35 cellular contexts compared by ENCODE assay signal in genomic region chr1:201228011-201228983, GRCh38. TPM values are rescaled to one million over a fixed set of nuclear protein-coding genes. Genes with fewer than 3 reads are reported as not detected.
DNase-seq lines count a peak whose midpoint lies in the region; ATAC-seq and TF ChIP-seq lines count a peak whose summit lies in the region.
"Had no signal": no experiment of that assay in that cellular context is flagged by ENCODE, and none has a peak within 500 bp of the region (broad histone marks: within the 10 kb centered on the region; RNA-seq: fewer than 3 reads in every experiment).

No MANE protein-coding gene starts in this region.

- H3K4me1 Mint-ChIP-seq in activated CD8-positive, alpha-beta memory T cell treated with anti-CD3 and anti-CD28 coated beads, Interleukin-2, amount 10 ng/mL, durations not matched to agents 7 days and 5 days: no peaks in the 10 kb centered on the region
- H3K4me1 Mint-ChIP-seq in endodermal cell: peaks cover 6% of the 10 kb centered on the region
- H3K4me1 Mint-ChIP-seq: activated naive CD8-positive, alpha-beta T cell treated with anti-CD3 and anti-CD28 coated beads, Interleukin-2, amount 50 U/mL, for 24 hours; CD8-positive, alpha-beta memory T cell; natural killer cell had no signal

- H2BK5ac ChIP-seq in mesenchymal stem cell (ENCODE audit: low read depth, low read length, poor library complexity, severe bottlenecking): no peak overlapping the region

- WGBS in endodermal cell (ENCODE audit: insufficient coverage in 1 of 2, insufficient read length in 1 of 2), 2 experiments: 83 to 85% methylated on average over 7 to 16 of the region's 16 CpGs
- WGBS in mesenchymal stem cell: 80% methylated on average over 16 of the region's 16 CpGs

- H3K14ac ChIP-seq in mesenchymal stem cell (ENCODE audit: low read length in 2 of 2): no peak overlapping the region

- no peak for ATAC-seq in activated CD8-positive, alpha-beta memory T cell treated with anti-CD3 and anti-CD28 coated beads, Interleukin-2, amount 10 ng/mL, durations not matched to agents 7 days and 5 days
- ATAC-seq: foreskin keratinocyte, HCT116, natural killer cell, SK-N-SH treated with all-trans-retinoic acid at 6 μM for 48 hours had no signal

- H3K4me3 Mint-ChIP-seq in activated CD8-positive, alpha-beta memory T cell treated with anti-CD3 and anti-CD28 coated beads, Interleukin-2, amount 10 ng/mL, durations not matched to agents 7 days and 5 days: no peak overlapping the region
- H3K4me3 Mint-ChIP-seq in endodermal cell: no peak overlapping the region
- H3K4me3 Mint-ChIP-seq: activated naive CD8-positive, alpha-beta T cell treated with anti-CD3 and anti-CD28 coated beads, Interleukin-2, amount 50 U/mL, for 24 hours; CD8-positive, alpha-beta memory T cell; dendritic cell treated with granulocyte-macrophage colony-stimulating factor and Interleukin-4, amounts not matched to agents 40 ng/mL and 50 ng/mL, for 4 days; natural killer cell; stimulated activated naive CD8-positive, alpha-beta T cell treated with anti-CD3 and anti-CD28 coated beads, Interleukin-15, Interleukin-2, amounts not matched to agents 100 ng/mL and 50 ng/mL, for 24 hours; T-helper 1 cell treated with Interleukin-12 subunit alpha and Interleukin-12 subunit beta and Interleukin-4 antibody, amounts not matched to agents 30 μg/mL and 1 μg/mL, for 36 hours had no signal

- no peak overlapping the region for H3K9ac ChIP-seq in endodermal cell (ENCODE audit: extremely low read depth, low read length, poor library complexity, severe bottlenecking)
- H3K9ac ChIP-seq in mesenchymal stem cell (ENCODE audit: low read length): no peak overlapping the region

- TF ChIP-seq CTCF in endodermal cell (conservative IDR thresholded peaks at IDR 0.05): no peak

- H3K4me3 ChIP-seq in endodermal cell (ENCODE audit: low read length) (no peak overlapping the region), mesenchymal stem cell (ENCODE audit: insufficient read depth in 1 of 2, low read depth in 1 of 2, low read length in 2 of 2) (no peak overlapping the region)
- H3K4me3 ChIP-seq: esophagus squamous epithelium, PC-9, skin epidermis, testis, uterus had no signal

- peaks cover 2% of the 10 kb centered on the region for H3K9me3 Mint-ChIP-seq in activated CD8-positive, alpha-beta memory T cell treated with anti-CD3 and anti-CD28 coated beads, Interleukin-2, amount 10 ng/mL, durations not matched to agents 7 days and 5 days (ENCODE audit: low read depth)
- H3K9me3 Mint-ChIP-seq in endodermal cell: peaks cover 8% of the 10 kb centered on the region
- H3K9me3 Mint-ChIP-seq: dendritic cell treated with granulocyte-macrophage colony-stimulating factor and Interleukin-4, amounts not matched to agents 40 ng/mL and 50 ng/mL, for 4 days; stimulated activated naive CD8-positive, alpha-beta T cell treated with anti-CD3 and anti-CD28 coated beads, Interleukin-15, Interleukin-2, amounts not matched to agents 100 ng/mL and 50 ng/mL, for 24 hours had no signal

- no peaks in the 10 kb centered on the region for H3K27me3 ChIP-seq in endodermal cell (ENCODE audit: control insufficient read depth, insufficient read depth, low read length, poor library complexity, severe bottlenecking)
- H3K27me3 ChIP-seq in mesenchymal stem cell (ENCODE audit: control insufficient read depth in 1 of 2, insufficient read depth in 1 of 2, low read length in 2 of 2): no peaks in the 10 kb centered on the region
- H3K27me3 ChIP-seq: testis, uterus had no signal

- H4K8ac ChIP-seq in mesenchymal stem cell (ENCODE audit: low read length): no peak overlapping the region

- no peaks in the 10 kb centered on the region for H3K79me1 ChIP-seq in mesenchymal stem cell (replicated peaks; ENCODE audit: low read length, poor library complexity, severe bottlenecking)

- no peak overlapping the region for H3K27ac Mint-ChIP-seq in activated CD8-positive, alpha-beta memory T cell treated with anti-CD3 and anti-CD28 coated beads, Interleukin-2, amount 10 ng/mL, durations not matched to agents 7 days and 5 days
- H3K27ac Mint-ChIP-seq in endodermal cell: no peak overlapping the region
- H3K27ac Mint-ChIP-seq: activated naive CD8-positive, alpha-beta T cell treated with anti-CD3 and anti-CD28 coated beads, Interleukin-2, amount 50 U/mL, for 24 hours; dendritic cell treated with granulocyte-macrophage colony-stimulating factor and Interleukin-4, amounts not matched to agents 40 ng/mL and 50 ng/mL, for 4 days; natural killer cell; stimulated activated naive CD8-positive, alpha-beta T cell treated with anti-CD3 and anti-CD28 coated beads, Interleukin-15, Interleukin-2, amounts not matched to agents 100 ng/mL and 50 ng/mL, for 24 hours; T-helper 1 cell treated with Interleukin-12 subunit alpha and Interleukin-12 subunit beta and Interleukin-4 antibody, amounts not matched to agents 30 μg/mL and 1 μg/mL, for 36 hours had no signal

- no peak overlapping the region for H2BK12ac ChIP-seq in mesenchymal stem cell (ENCODE audit: low read length in 2 of 2)

- H3K27ac ChIP-seq in endodermal cell (ENCODE audit: low read depth, low read length) (no peak overlapping the region), mesenchymal stem cell (ENCODE audit: low read length, poor library complexity, severe bottlenecking) (no peak overlapping the region)
- H3K27ac ChIP-seq: esophagus squamous epithelium, foreskin keratinocyte, PC-9, skin epidermis, testis, uterus had no signal

- no peak overlapping the region for H2BK15ac ChIP-seq in mesenchymal stem cell (ENCODE audit: low read depth, poor library complexity, severe bottlenecking)

- H3K9me3 ChIP-seq in endodermal cell (ENCODE audit: control insufficient read depth, low read length) (no peaks in the 10 kb centered on the region), mesenchymal stem cell (ENCODE audit: control insufficient read depth, low read length) (peaks cover 3% of the 10 kb centered on the region)
- H3K9me3 ChIP-seq: esophagus squamous epithelium, testis, uterus had no signal

- no peak overlapping the region for H4K91ac ChIP-seq in mesenchymal stem cell (ENCODE audit: low read length)

- CTCF ChIA-PET in activated CD8-positive, alpha-beta memory T cell treated with anti-CD3 and anti-CD28 coated beads, Interleukin-2, amount 10 ng/mL, durations not matched to agents 7 days and 5 days (lab: Charles Lee): no interaction called here

- DNase-seq in activated CD8-positive, alpha-beta memory T cell treated with anti-CD3 and anti-CD28 coated beads, Interleukin-2, amount 10 ng/mL, durations not matched to agents 7 days and 5 days: peak; percentile 21
- no peak for DNase-seq in activated CD8-positive, alpha-beta memory T cell treated with anti-CD3 and anti-CD28 coated beads, Interleukin-2, amount 50 U/mL, for 4 hours
- peak; percentile 0 for DNase-seq in ELF-1 (ENCODE audit: low read depth, low spot score)
- DNase-seq in endodermal cell: peak; percentile 21
- peak; percentile 66 for DNase-seq in posterior vena cava (ENCODE audit: low spot score)
- DNase-seq in AG08396 (ENCODE audit: low spot score): no peak
- DNase-seq in amniotic stem cell (lab: John Stamatoyannopoulos, UW): no peak
- DNase-seq in mesenchymal stem cell: no peak
- DNase-seq: activated CD4-positive, alpha-beta T cell treated with anti-CD3 and anti-CD28 coated beads, Interleukin-2, amount 50 U/mL, for 4 hours; activated CD4-positive, CD25-positive, alpha-beta regulatory T cell; activated gamma-delta T cell treated with Interleukin-2 at 50 U/mL for 16 hours; activated naive CD8-positive, alpha-beta T cell treated with anti-CD3 and anti-CD28 coated beads, Interleukin-2, amount 50 U/mL, for 24 hours; AML-193; caudate nucleus; DMS53; esophagus squamous epithelium; foreskin keratinocyte; Karpas-422; natural killer cell; NCI-H1417; NCI-H2081; NCI-H2227 treated with DMSO at 0.1 percent for 48 hours; NCI-H69; PC-9; testis; uterus had no signal

- no peaks in the 10 kb centered on the region for H3K36me3 Mint-ChIP-seq in activated CD8-positive, alpha-beta memory T cell treated with anti-CD3 and anti-CD28 coated beads, Interleukin-2, amount 10 ng/mL, durations not matched to agents 7 days and 5 days
- H3K36me3 Mint-ChIP-seq in endodermal cell (ENCODE audit: low read depth): no peaks in the 10 kb centered on the region
- H3K36me3 Mint-ChIP-seq: CD8-positive, alpha-beta memory T cell; natural killer cell had no signal

- peaks cover 34% of the 10 kb centered on the region for H3K27me3 Mint-ChIP-seq in activated CD8-positive, alpha-beta memory T cell treated with anti-CD3 and anti-CD28 coated beads, Interleukin-2, amount 10 ng/mL, durations not matched to agents 7 days and 5 days
- peaks cover 9% of the 10 kb centered on the region for H3K27me3 Mint-ChIP-seq in endodermal cell (ENCODE audit: insufficient read depth)

- H3K4me1 ChIP-seq in endodermal cell (ENCODE audit: control insufficient read depth, insufficient read depth, low read length): no peaks in the 10 kb centered on the region
- H3K4me1 ChIP-seq in mesenchymal stem cell (ENCODE audit: control insufficient read depth, insufficient read depth, low read depth, low read length): peaks cover 2% of the 10 kb centered on the region
- H3K4me1 ChIP-seq: esophagus squamous epithelium, testis, uterus had no signal

- H3K36me3 ChIP-seq in endodermal cell (ENCODE audit: control insufficient read depth, insufficient read depth, low read length) (no peaks in the 10 kb centered on the region), mesenchymal stem cell (ENCODE audit: control insufficient read depth in 1 of 2, insufficient read depth in 2 of 2, low read depth in 1 of 2, low read length in 2 of 2) (peaks cover 4 to 10% of the 10 kb centered on the region in 2 experiments)
- H3K36me3 ChIP-seq: esophagus squamous epithelium, uterus had no signal

- H3K18ac ChIP-seq in mesenchymal stem cell (ENCODE audit: low read depth in 1 of 2, low read length in 2 of 2): no peak overlapping the region

- no peak overlapping the region for H3K4ac ChIP-seq in mesenchymal stem cell (ENCODE audit: low read depth in 1 of 2, low read length in 2 of 2)

- no peak overlapping the region for H3K23ac ChIP-seq in mesenchymal stem cell (ENCODE audit: low read length in 2 of 2)

- H2AK5ac ChIP-seq in mesenchymal stem cell (ENCODE audit: low read length, severe bottlenecking): no peak overlapping the region

- no peak overlapping the region for H2AFZ ChIP-seq in mesenchymal stem cell (ENCODE audit: low read depth, low read length)
- H2AFZ ChIP-seq: PC-9 had no signal

- intact Hi-C loops in posterior vena cava (cut with DNase I): loop anchor here in 1 of 2 donors (10.0 kb wide), 1 partner anchor 253 kb away; no protein-coding TSS in a partner anchor

- no peak overlapping the region for H2BK120ac ChIP-seq in mesenchymal stem cell (ENCODE audit: low read depth, low read length)

- H3K4me2 ChIP-seq in mesenchymal stem cell (ENCODE audit: low read length, poor library complexity, severe bottlenecking): no peak overlapping the region
- H3K4me2 ChIP-seq: PC-9 had no signal

RNA-seq across cellular contexts. Expression of gene IGFN1, which starts 37.7 kb away (rescaled TPM):
- not detected for total RNA-seq in activated CD8-positive, alpha-beta memory T cell treated with anti-CD3 and anti-CD28 coated beads, Interleukin-2, amount 10 ng/mL, durations not matched to agents 7 days and 5 days
- total RNA-seq in endodermal cell (not detected), posterior vena cava (1 to 10 TPM in 1 of 2 donors, under 1 TPM in 1; 0.90 to 3.4 TPM)
- polyA plus RNA-seq in endodermal cell (2013, experiment 1 of 2): 0.18 TPM
- not detected for polyA plus RNA-seq in endodermal cell (2013, experiment 2 of 2)
- not detected for polyA plus RNA-seq in mesenchymal stem cell (2013, experiment 1 of 2)
- polyA plus RNA-seq in mesenchymal stem cell (2013, experiment 2 of 2): 0.03 TPM
- total RNA-seq: CD8-positive, alpha-beta memory T cell; esophagus squamous epithelium; foreskin keratinocyte; natural killer cell had no signal
- polyA plus RNA-seq: CD8-positive, alpha-beta memory T cell; foreskin keratinocyte had no signal

RNA-seq across cellular contexts. Expression of gene PKP1, which starts 55.0 kb away (rescaled TPM):
- total RNA-seq in activated CD8-positive, alpha-beta memory T cell treated with anti-CD3 and anti-CD28 coated beads, Interleukin-2, amount 10 ng/mL, durations not matched to agents 7 days and 5 days: not detected
- total RNA-seq in endodermal cell: under 1 TPM; 0.18 to 0.44 TPM
- polyA plus RNA-seq in endodermal cell (2013, experiment 1 of 2): not detected
- not detected for polyA plus RNA-seq in endodermal cell (2013, experiment 2 of 2)
- total RNA-seq in posterior vena cava: 1 to 10 TPM in 1 of 2 donors, under 1 TPM in 1; 0.83 to 2.8 TPM
- polyA plus RNA-seq in mesenchymal stem cell (2013, experiment 1 of 2): not detected
- not detected for polyA plus RNA-seq in mesenchymal stem cell (2013, experiment 2 of 2)
- total RNA-seq: CD8-positive, alpha-beta memory T cell; G401; mononuclear cell; natural killer cell had no signal
- polyA plus RNA-seq: CD8-positive, alpha-beta memory T cell had no signal

Comparison
In these comparisons a context has a peak if more than half of its experiments do, and no peak if none do; other contexts are left out.
1. DNase-seq: peak in activated CD8-positive, alpha-beta memory T cell treated with anti-CD3 and anti-CD28 coated beads, Interleukin-2, amount 10 ng/mL, durations not matched to agents 7 days and 5 days (single experiment), ELF-1 (single experiment), endodermal cell (single experiment) and posterior vena cava (single experiment); none in activated CD8-positive, alpha-beta memory T cell treated with anti-CD3 and anti-CD28 coated beads, Interleukin-2, amount 50 U/mL, for 4 hours (single experiment), AG08396 (single experiment), amniotic stem cell (single experiment) and mesenchymal stem cell (single experiment).